Comparison of ENCODE assay signal across 1 cellular context in genomic region chr19:54147676-54148075, GRCh38.
TF ChIP-seq lines count a peak whose summit lies in the region.

No MANE protein-coding gene starts in this region.

TF ChIP-seq in HepG2, 621 proteins besides CTCF, POLR2A, EP300 and RAD21:
- peak; percentile 14 for TF ChIP-seq AGO2 (optimal IDR thresholded peaks at IDR 0.05; ENCODE audit: low read depth, low read length)
- no peak for TF ChIP-seq ZNF547 (CRISPR knock-in tag; IDR thresholded peaks at IDR 0.05)
- TF ChIP-seq ZNF788 (CRISPR knock-in tag; IDR thresholded peaks at IDR 0.05; ENCODE audit: borderline replicate concordance): no peak
